Comparison of ENCODE assay signal across 21 cellular contexts in the genomic region with DNA sequence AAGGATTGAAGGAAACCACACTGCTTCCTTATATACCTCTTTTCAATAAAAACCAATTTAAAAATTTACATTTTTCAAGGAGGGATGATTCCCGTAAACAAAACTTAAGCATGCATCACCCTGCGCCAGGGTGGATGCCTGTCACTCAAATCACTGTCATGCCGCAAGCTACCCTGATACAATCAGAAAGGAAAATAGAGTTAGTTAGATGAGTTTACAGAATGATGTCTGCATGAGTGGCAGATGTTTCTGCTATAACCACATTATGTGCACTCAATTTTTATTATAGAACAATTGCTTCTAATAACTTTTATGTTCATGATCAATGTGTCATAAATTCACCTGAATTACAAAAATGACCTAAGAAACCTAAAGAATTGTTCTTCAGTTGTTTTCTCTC.
DNase-seq lines count a peak whose midpoint lies in the region; ATAC-seq, FAIRE-seq and TF ChIP-seq lines count a peak whose summit lies in the region.
"Had no signal": no experiment of that assay in that cellular context is flagged by ENCODE, and none has a peak within 500 bp of the region (broad histone marks: within the 10 kb centered on the region; RNA-seq: fewer than 3 reads in every experiment).

No MANE protein-coding gene starts in this region.

- no peak overlapping the region for H4K91ac ChIP-seq in trophoblast cell (ENCODE audit: low read depth, low read length)

- H3K79me1 ChIP-seq in trophoblast cell (ENCODE audit: low read length) = no peaks in the 10 kb centered on the region

- peak in 1 of 2 experiments; percentile 70; a peak in 2 of 4 replicates for TF ChIP-seq EP300 in SK-N-SH (IDR thresholded peaks at IDR 0.05; ENCODE audit: borderline replicate concordance in 1 of 2, low read depth in 1 of 2, low read length in 1 of 2)

- H3K9me3 ChIP-seq in SK-N-SH = no peaks in the 10 kb centered on the region
- no peaks in the 10 kb centered on the region for H3K9me3 ChIP-seq in trophoblast cell (ENCODE audit: insufficient read depth, low read depth, low read length)
- H3K9me3 ChIP-seq: Caco-2 had no signal

- H3K4me3 ChIP-seq in SK-N-SH (ENCODE audit: low read depth in 2 of 2, low read length in 1 of 2) (no peak overlapping the region), trophoblast cell (ENCODE audit: low read depth, low read length) (no peak overlapping the region)
- H3K4me3 ChIP-seq: BLaER1 treated with 17β-estradiol and CSF1 and Interleukin-3, amounts not matched to agents 10 nM and 100 nM; GM12878 had no signal

- H3K23ac ChIP-seq in trophoblast cell (ENCODE audit: low read length) = no peak overlapping the region

- H3K4me2 ChIP-seq in SK-N-SH = no peak overlapping the region
- H3K4me2 ChIP-seq in trophoblast cell (ENCODE audit: low read length) = no peak overlapping the region
- H3K4me2 ChIP-seq: BLaER1 treated with 17β-estradiol and CSF1 and Interleukin-3, amounts not matched to agents 10 nM and 100 nM had no signal

- POLR2A ChIA-PET in HEK293T (lab: Yijun Ruan, JAX) (no interaction called here), SK-N-SH (lab: Yijun Ruan, JAX) (no interaction called here)

- H4K20me1 ChIP-seq in SK-N-SH (ENCODE audit: insufficient read depth) = no peaks in the 10 kb centered on the region
- H4K20me1 ChIP-seq: BLaER1 treated with 17β-estradiol and CSF1 and Interleukin-3, amounts not matched to agents 10 nM and 100 nM had no signal

- no peaks in the 10 kb centered on the region for H3K9me2 ChIP-seq in SK-N-SH

- H3F3A ChIP-seq in SK-N-SH (replicated peaks; ENCODE audit: insufficient read depth) = no peaks in the 10 kb centered on the region

- no peaks in the 10 kb centered on the region for H3K36me3 ChIP-seq in SK-N-SH (replicated peaks in 1 of 2; ENCODE audit: control insufficient read depth in 1 of 2, insufficient read depth in 2 of 2, low read length in 1 of 2)
- no peaks in the 10 kb centered on the region for H3K36me3 ChIP-seq in trophoblast cell (ENCODE audit: control insufficient read depth in 1 of 2, insufficient read depth in 2 of 2, low read length in 2 of 2)
- H3K36me3 ChIP-seq: BLaER1 treated with 17β-estradiol and CSF1 and Interleukin-3, amounts not matched to agents 10 nM and 100 nM had no signal

- TF ChIP-seq RAD21 in SK-N-SH (IDR thresholded peaks at IDR 0.05; ENCODE audit: low read length) = no peak

- H3K4ac ChIP-seq in trophoblast cell (ENCODE audit: low read depth, low read length) = no peak overlapping the region

- ATAC-seq in GM21367 (IDR thresholded peaks at IDR 0.05; ENCODE audit: unreplicated experiment) = no peak
- ATAC-seq: CD8-positive, alpha-beta T cell; GM12878 had no signal

- FAIRE-seq in urothelium cell line (lab: Jason Lieb, UNC) = no peak
- FAIRE-seq: A204.1, D721Med, GM12878, GM12892, GM18507 had no signal

- H2AK5ac ChIP-seq in trophoblast cell (ENCODE audit: low read length) = no peak overlapping the region

- H3K79me2 ChIP-seq in SK-N-SH (ENCODE audit: insufficient read depth) (no peaks in the 10 kb centered on the region), trophoblast cell (ENCODE audit: control insufficient read depth, insufficient read depth, low read length, poor library complexity) (no peaks in the 10 kb centered on the region)

- H4K8ac ChIP-seq in trophoblast cell (ENCODE audit: low read depth, low read length) = no peak overlapping the region

- no peak overlapping the region for H2BK120ac ChIP-seq in trophoblast cell (ENCODE audit: insufficient read depth, low read length, poor library complexity)

- H2AFZ ChIP-seq in SK-N-SH (ENCODE audit: low read depth) (no peak overlapping the region), trophoblast cell (ENCODE audit: insufficient read depth, low read length, poor library complexity) (no peak overlapping the region)

- H2BK12ac ChIP-seq in trophoblast cell (ENCODE audit: low read length) = no peak overlapping the region

- no peak overlapping the region; a peak in 1 of 4 replicates for H3K27ac ChIP-seq in SK-N-SH (ENCODE audit: low read depth in 2 of 2, low read length in 1 of 2)
- no peak overlapping the region for H3K27ac ChIP-seq in trophoblast cell (ENCODE audit: low read depth, low read length)
- H3K27ac ChIP-seq: BLaER1 treated with 17β-estradiol and CSF1 and Interleukin-3, amounts not matched to agents 10 nM and 100 nM; C4-2B had no signal

- DNase-seq in HEK293T (ENCODE audit: extremely low spot score) = no peak
- DNase-seq in SK-N-SH = peak; percentile 38
- DNase-seq in trophoblast cell = peak; percentile 46 to 69
- no peak for DNase-seq in urothelium cell line (ENCODE audit: low spot score)
- DNase-seq in OCI-M2 (lab: John Stamatoyannopoulos, UW; ENCODE audit: unreplicated experiment) = no peak
- DNase-seq: 8988T; ACHN; Caco-2; Calu3; CD4-positive, alpha-beta T cell; CD8-positive, alpha-beta T cell; DMS79 treated with DMSO at 0.1 percent for 48 hours; GDM1 had no signal

- H3K9ac ChIP-seq in SK-N-SH = no peak overlapping the region
- H3K9ac ChIP-seq in trophoblast cell (ENCODE audit: low read length) = no peak overlapping the region
- H3K9ac ChIP-seq: BLaER1 treated with 17β-estradiol and CSF1 and Interleukin-3, amounts not matched to agents 10 nM and 100 nM had no signal

- no peak overlapping the region for H4K12ac ChIP-seq in trophoblast cell (ENCODE audit: low read depth, low read length)

- H2BK5ac ChIP-seq in trophoblast cell (ENCODE audit: low read depth, low read length, poor library complexity) = no peak overlapping the region

- TF ChIP-seq CTCF in SK-N-SH (IDR thresholded peaks at IDR 0.05) = no peak

- 65% methylated on average over 3 of the region's 3 CpGs for WGBS in SK-N-SH (ENCODE audit: low lambda C conversion rate)
- WGBS in trophoblast cell (ENCODE audit: extremely low coverage, insufficient coverage, insufficient read length) = no CpG with 5 or more reads among the region's 3 CpGs

- CTCF ChIA-PET in HEK293T (lab: Yijun Ruan, JAX) = no interaction called here
- CTCF ChIA-PET in SK-N-SH (lab: Yijun Ruan, JAX) = no interaction called here

- H3K27me3 ChIP-seq in SK-N-SH (ENCODE audit: insufficient read depth) = no peaks in the 10 kb centered on the region
- no peaks in the 10 kb centered on the region for H3K27me3 ChIP-seq in trophoblast cell (ENCODE audit: insufficient read depth, low read length)
- H3K27me3 ChIP-seq: BLaER1 treated with 17β-estradiol and CSF1 and Interleukin-3, amounts not matched to agents 10 nM and 100 nM had no signal

- H3K4me1 ChIP-seq in SK-N-SH (ENCODE audit: control insufficient read depth in 1 of 2, insufficient read depth in 2 of 2, low read depth in 1 of 2, low read length in 1 of 2) (peaks cover 0 to 13% of the 10 kb centered on the region in 2 experiments; a peak in 3 of 4 replicates), trophoblast cell (ENCODE audit: control insufficient read depth in 1 of 2, insufficient read depth in 2 of 2, low read length in 2 of 2) (no peaks in the 10 kb centered on the region)
- H3K4me1 ChIP-seq: BLaER1 treated with 17β-estradiol and CSF1 and Interleukin-3, amounts not matched to agents 10 nM and 100 nM; Caco-2 had no signal

- no peak overlapping the region for H3K18ac ChIP-seq in trophoblast cell (ENCODE audit: low read length)

- no peak overlapping the region for H3K14ac ChIP-seq in trophoblast cell (ENCODE audit: low read length)

TF ChIP-seq in HEK293T, 16 proteins besides CTCF, POLR2A, EP300 and RAD21:
- TF ChIP-seq ZNF384 (IDR thresholded peaks at IDR 0.05) (no peak), ELF4 (IDR thresholded peaks at IDR 0.05) (no peak), FOXA1 (IDR thresholded peaks at IDR 0.05) (no peak), FOXM1 (IDR thresholded peaks at IDR 0.05; ENCODE audit: borderline replicate concordance) (no peak), ARNT (IDR thresholded peaks at IDR 0.05) (no peak), PKNOX1 (IDR thresholded peaks at IDR 0.05) (peak; percentile 45)
TF ChIP-seq in HEK293T: peak in this region for 1.

TF ChIP-seq in SK-N-SH, 30 proteins besides CTCF, POLR2A, EP300 and RAD21:
- TF ChIP-seq MXI1 (IDR thresholded peaks at IDR 0.05; ENCODE audit: low read depth, low read length) (peak; percentile 48; the same call in 1 of the 2 replicates), GATA2 (CRISPR knock-in tag; IDR thresholded peaks at IDR 0.05) (0 out of 2 replicates have a peak, but pooled peaks have one; percentile 34), RCOR1 (IDR thresholded peaks at IDR 0.05; ENCODE audit: low read length) (peak; percentile 48; the same call in 1 of the 2 replicates), CHD2 (IDR thresholded peaks at IDR 0.05; ENCODE audit: low read length, partially characterized antibody) (no peak)
- TF ChIP-seq, protein P1, sequence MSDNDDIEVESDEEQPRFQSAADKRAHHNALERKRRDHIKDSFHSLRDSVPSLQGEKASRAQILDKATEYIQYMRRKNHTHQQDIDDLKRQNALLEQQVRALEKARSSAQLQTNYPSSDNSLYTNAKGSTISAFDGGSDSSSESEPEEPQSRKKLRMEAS (IDR thresholded peaks at IDR 0.05; ENCODE audit: low read depth) = no peak

Comparison
In these comparisons a context has a peak if more than half of its experiments do, and no peak if none do; other contexts are left out.
1. DNase-seq: peak in SK-N-SH (single experiment) and trophoblast cell (2 of 2); none in HEK293T (single experiment), urothelium cell line (single experiment) and OCI-M2 (single experiment).